ENCODE assay signal across 15 cellular contexts in the genomic region with DNA sequence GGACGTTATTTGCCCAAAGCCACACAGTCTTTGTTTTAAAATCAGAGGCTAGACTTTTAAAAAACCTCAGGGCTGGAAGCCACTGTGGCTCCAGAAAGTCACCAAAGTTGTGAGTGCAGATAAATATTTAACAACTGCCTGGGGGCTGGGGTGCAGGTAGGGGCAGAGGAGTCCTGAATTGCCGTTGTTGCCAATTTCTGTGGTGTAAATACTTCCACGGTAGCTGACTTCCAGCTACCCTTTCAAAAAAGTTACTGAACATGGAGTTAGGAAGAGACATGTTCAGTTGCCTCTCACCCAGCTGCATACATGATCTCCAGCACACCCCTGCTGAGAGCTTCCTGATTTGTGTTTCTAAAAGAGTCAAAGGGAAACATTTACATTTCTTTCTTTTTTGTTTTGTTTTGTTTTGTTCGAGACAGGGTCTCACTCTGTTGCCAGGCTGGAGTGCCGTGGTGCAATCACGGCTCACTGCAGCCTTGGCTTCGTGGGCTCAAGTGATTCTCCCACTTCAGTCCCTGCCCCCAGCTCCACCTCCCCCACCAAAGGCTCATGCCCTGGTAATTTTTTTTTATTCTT. TPM values are rescaled to one million over a fixed set of nuclear protein-coding genes. Genes with fewer than 3 reads are reported as not detected.
A peak's percentile ranks its signal among the peaks of the same experiment; 100 is the strongest.
DNase-seq lines count a peak whose midpoint lies in the region; ATAC-seq, FAIRE-seq and TF ChIP-seq lines count a peak whose summit lies in the region.
"Had no signal": no experiment of that assay in that cellular context is flagged by ENCODE, and none has a peak within 500 bp of the region (broad histone marks: within the 10 kb centered on the region; RNA-seq: fewer than 3 reads in every experiment).

No MANE protein-coding gene starts in this region.

- H3K27me3 ChIP-seq in HepG2 (ENCODE audit: control insufficient read depth in 1 of 2, insufficient read depth in 2 of 2, low read length in 2 of 2): peaks cover 6 to 60% of the 10 kb centered on the region in 2 experiments; a peak in 3 of 5 replicates
- H3K27me3 ChIP-seq in right lobe of liver: no peaks in the 10 kb centered on the region
- H3K27me3 ChIP-seq in OCI-LY3 (ENCODE audit: low read depth, low read length): peaks cover 15% of the 10 kb centered on the region
- no peaks in the 10 kb centered on the region for H3K27me3 ChIP-seq in thymus (ENCODE audit: control insufficient read depth, insufficient read depth)
- H3K27me3 ChIP-seq: BE2C, neural progenitor cell had no signal

- H3K27ac ChIP-seq in HepG2 (ENCODE audit: extremely low read length, insufficient read depth, low read length) (no peak overlapping the region), right lobe of liver (no peak overlapping the region), OCI-LY3 (ENCODE audit: low read length) (no peak overlapping the region), thymus (ENCODE audit: low read depth) (peak overlapping the region; percentile 95)
- H3K27ac ChIP-seq: neural progenitor cell, PC-9 had no signal

- peaks cover 26% of the 10 kb centered on the region for H3K4me1 ChIP-seq in HepG2 (ENCODE audit: insufficient read depth, low read length)
- no peaks in the 10 kb centered on the region for H3K4me1 ChIP-seq in right lobe of liver
- peaks cover 17% of the 10 kb centered on the region for H3K4me1 ChIP-seq in OCI-LY3 (ENCODE audit: low read length)
- H3K4me1 ChIP-seq in thymus (ENCODE audit: control insufficient read depth, insufficient read depth, low read length): peaks cover 54% of the 10 kb centered on the region
- H3K4me1 ChIP-seq: BE2C had no signal

- H3K36me3 ChIP-seq in HepG2 (replicated peaks in 1 of 2; ENCODE audit: control insufficient read depth in 1 of 2, insufficient read depth in 2 of 2, low read length in 2 of 2) (no peaks in the 10 kb centered on the region), right lobe of liver (no peaks in the 10 kb centered on the region), OCI-LY3 (replicated peaks; ENCODE audit: low read depth, low read length) (no peaks in the 10 kb centered on the region), thymus (ENCODE audit: control insufficient read depth, insufficient read depth) (peaks cover 7% of the 10 kb centered on the region)
- H3K36me3 ChIP-seq: BE2C, neural progenitor cell had no signal

- H3K9ac ChIP-seq in HepG2 (ENCODE audit: insufficient read depth, low read depth, low read length) (no peak overlapping the region), OCI-LY3 (ENCODE audit: low read length) (peak overlapping the region; percentile 29)
- H3K9ac ChIP-seq: neural progenitor cell had no signal

- no TSS peak for BruUV-seq in HepG2 (replicated peaks; lab: Mats Ljungman, UMichigan)

- CTCF ChIA-PET in HepG2 (lab: Yijun Ruan, JAX; ENCODE audit: low intra/inter-chr PET ratio, low total read pairs): no interaction called here

- TF ChIP-seq POLR2A in HepG2 (IDR thresholded peaks at IDR 0.05; ENCODE audit: insufficient read depth in 1 of 2, low read depth in 2 of 2, low read length in 2 of 2) (no peak), right lobe of liver (IDR thresholded peaks at IDR 0.05) (no peak)

- DNase-seq in HepG2 (ENCODE audit: low spot score) (no peak), right lobe of liver (no peak), brain pericyte (ENCODE audit: low read depth, low spot score) (peak; percentile 57), NCI-H2107 treated with DMSO at 0.1 percent for 48 hours (lab: John Stamatoyannopoulos, UW; ENCODE audit: unreplicated experiment) (no peak)
- DNase-seq: BE2C, islet precursor cell, NCI-H2081 treated with DMSO at 0.1 percent for 48 hours, PC-9, T1000 had no signal

- no peaks in the 10 kb centered on the region for H3K9me3 ChIP-seq in HepG2 (ENCODE audit: low read length)
- H3K9me3 ChIP-seq in right lobe of liver: no peaks in the 10 kb centered on the region
- H3K9me3 ChIP-seq in OCI-LY3 (ENCODE audit: insufficient read depth, low read length): no peaks in the 10 kb centered on the region
- H3K9me3 ChIP-seq in thymus (ENCODE audit: control insufficient read depth): no peaks in the 10 kb centered on the region
- H3K9me3 ChIP-seq: BE2C had no signal

- TF ChIP-seq EP300 in HepG2 (IDR thresholded peaks at IDR 0.05; ENCODE audit: low read depth in 2 of 2, low read length in 2 of 2) (no peak), HepG2 (CRISPR knock-in tag; IDR thresholded peaks at IDR 0.05; ENCODE audit: borderline replicate concordance) (no peak)

- POLR2A ChIA-PET in HepG2 (lab: Yijun Ruan, JAX): no interaction called here

- 8% methylated on average over 7 of the region's 7 CpGs for WGBS in HepG2 (ENCODE audit: low lambda C conversion rate)
- 36% methylated on average over 7 of the region's 7 CpGs for WGBS in right lobe of liver (ENCODE audit: insufficient coverage, low coverage, low lambda C conversion rate, missing lambda C conversion rate)
- 10% methylated on average over 7 of the region's 7 CpGs for WGBS in thymus

- H3K4me3 ChIP-seq in HepG2 (replicated peaks in 1 of 3; ENCODE audit: insufficient read depth in 1 of 3, low read depth in 2 of 3, low read length in 3 of 3) (no peak overlapping the region), right lobe of liver (no peak overlapping the region), OCI-LY3 (ENCODE audit: low read length) (peak overlapping the region; percentile 64), thymus (ENCODE audit: low read length) (peak overlapping the region; percentile 36)
- H3K4me3 ChIP-seq: neural progenitor cell, PC-9 had no signal

- TF ChIP-seq CTCF in HepG2 (CRISPR knock-in tag; IDR thresholded peaks at IDR 0.05) (no peak), right lobe of liver (IDR thresholded peaks at IDR 0.05) (no peak), OCI-LY3 (IDR thresholded peaks at IDR 0.05; ENCODE audit: low read depth, low read length) (no peak)

- H2AFZ ChIP-seq in HepG2 (ENCODE audit: low read length): no peak overlapping the region
- peak overlapping the region; percentile 43 for H2AFZ ChIP-seq in OCI-LY3 (ENCODE audit: low read depth, low read length)
- H2AFZ ChIP-seq: neural progenitor cell, PC-9 had no signal

- no peak for TF ChIP-seq RAD21 in HepG2 (CRISPR knock-in tag; IDR thresholded peaks at IDR 0.05)

- H3K79me2 ChIP-seq in HepG2 (ENCODE audit: insufficient read depth, low read length) (no peaks in the 10 kb centered on the region), OCI-LY3 (ENCODE audit: low read length) (no peaks in the 10 kb centered on the region)

- H4K20me1 ChIP-seq in HepG2 (ENCODE audit: insufficient read depth, low read length): no peaks in the 10 kb centered on the region
- H4K20me1 ChIP-seq in OCI-LY3 (ENCODE audit: insufficient read depth, low read length): no peaks in the 10 kb centered on the region

- peak overlapping the region; percentile 4; the same call in 1 of the 2 replicates for H3K4me2 ChIP-seq in HepG2 (ENCODE audit: low read depth, low read length)
- H3K4me2 ChIP-seq in OCI-LY3 (ENCODE audit: low read length): peak overlapping the region; percentile 83
- H3K4me2 ChIP-seq: neural progenitor cell, PC-9 had no signal

- in situ Hi-C loops in HepG2 (cut with HindIII; ENCODE audit: extremely low pct_ligation_motif_present, low pct_unique_long_range_greater_than_20kb): no loop called here

- FAIRE-seq in HepG2 (lab: Jason Lieb, UNC): no peak
- FAIRE-seq: colon had no signal

- intact Hi-C loops in HepG2 (cut with micrococcal nuclease; ENCODE audit: unreplicated experiment) (no loop called here), right lobe of liver (cut with DNase I) (no loop called here)

- ATAC-seq in HepG2 (peak; percentile 8; the same call in 1 of the 3 replicates), right lobe of liver (no peak), HG02623 (IDR thresholded peaks at IDR 0.05; ENCODE audit: unreplicated experiment) (no peak), HG03354 (IDR thresholded peaks at IDR 0.05; ENCODE audit: poor library complexity, severe bottlenecking, unreplicated experiment) (no peak)

TF ChIP-seq in HepG2, 621 proteins besides CTCF, POLR2A, EP300 and RAD21 (continues in another document):
- TF ChIP-seq ZNF121 (CRISPR knock-in tag; IDR thresholded peaks at IDR 0.05): no peak
- TF ChIP-seq RARA (CRISPR knock-in tag; IDR thresholded peaks at IDR 0.05): no peak
- TF ChIP-seq HCFC1 (IDR thresholded peaks at IDR 0.05; ENCODE audit: low read depth, low read length): no peak
- no peak for TF ChIP-seq TBX2 (CRISPR knock-in tag; IDR thresholded peaks at IDR 0.05; ENCODE audit: borderline replicate concordance)
- TF ChIP-seq SCMH1 (CRISPR knock-in tag; IDR thresholded peaks at IDR 0.05; ENCODE audit: borderline replicate concordance): no peak

RNA-seq across cellular contexts. Expression of a gene that starts 58.7 kb away (rescaled TPM):
- total RNA-seq in HepG2 (2016; rRNA removed; fragmentation: Illumina TruSeq; extraction: Trizol) (not detected in 2 replicates), right lobe of liver (1 to 10 TPM in 1 of 6 experiments, under 1 TPM in 5; 0.11 to 1.6 (median 0.54) TPM)
- total RNA-seq in HepG2 (2016; cell fraction: cytosol; rRNA removed; fragmentation: Illumina TruSeq; extraction: Trizol; ENCODE audit: low read depth): not detected in 2 replicates
- not detected in 2 replicates for total RNA-seq in HepG2 (2016; cell fraction: insoluble cytoplasmic fraction; rRNA removed; fragmentation: Illumina TruSeq; extraction: Trizol)
- total RNA-seq in HepG2 (2016; cell fraction: membrane; rRNA removed; fragmentation: Illumina TruSeq; extraction: Trizol): not detected in 2 replicates
- not detected in 2 replicates for total RNA-seq in HepG2 (2016; cell fraction: nucleus; rRNA removed; fragmentation: Illumina TruSeq; extraction: Trizol)
- polyA plus RNA-seq in HepG2 (2011; rRNA removed) (not detected in 2 replicates), thymus (66.4 TPM)
- polyA plus RNA-seq in HepG2 (2011; cell fraction: cytosol; rRNA removed): not detected in 2 replicates
- polyA plus RNA-seq in HepG2 (2011; cell fraction: nucleus; rRNA removed): not detected in 2 replicates
- polyA plus RNA-seq in HepG2 (2012): not detected in 2 replicates
- not detected in 2 replicates for polyA plus RNA-seq in HepG2 (2016; cell fraction: cytosol; fragmentation: Illumina TruSeq; extraction: Trizol; ENCODE audit: low read depth)
- polyA plus RNA-seq in HepG2 (2016; cell fraction: insoluble cytoplasmic fraction; fragmentation: Illumina TruSeq; extraction: Trizol; ENCODE audit: low read depth): not detected in 2 replicates
- not detected in 2 replicates for polyA plus RNA-seq in HepG2 (2016; cell fraction: membrane; fragmentation: Illumina TruSeq; extraction: Trizol; ENCODE audit: low read depth)
- not detected in 2 replicates for polyA plus RNA-seq in HepG2 (2016; cell fraction: nucleus; fragmentation: Illumina TruSeq; extraction: Trizol; ENCODE audit: insufficient read depth, low read depth)
- polyA minus RNA-seq in HepG2 (2011; rRNA and poly(A)+ RNA removed; ENCODE audit: low replicate concordance): 0.44 TPM in 1 of 2 replicates, not detected in the other
- polyA minus RNA-seq in HepG2 (2011; cell fraction: cytosol; rRNA and poly(A)+ RNA removed): not detected in 2 replicates
- not detected in 2 replicates for polyA minus RNA-seq in HepG2 (2011; cell fraction: nucleus; rRNA and poly(A)+ RNA removed)

Comparison
In these comparisons a context has a peak if more than half of its experiments do, and no peak if none do; other contexts are left out.
1. H3K4me3 ChIP-seq: peak in OCI-LY3 (single experiment) and thymus (single experiment); none in HepG2 (0 of 3) and right lobe of liver (0 of 3).